ENCODE assay signal across 13 cellular contexts in genomic region chr5:93791520-93791972, GRCh38. TPM values are rescaled to one million over a fixed set of nuclear protein-coding genes. Genes with fewer than 3 reads are reported as not detected.
A peak's percentile ranks its signal among the peaks of the same experiment; 100 is the strongest.
DNase-seq lines count a peak whose midpoint lies in the region; ATAC-seq and TF ChIP-seq lines count a peak whose summit lies in the region.
"Had no signal": no experiment of that assay in that cellular context is flagged by ENCODE, and none has a peak within 500 bp of the region (broad histone marks: within the 10 kb centered on the region; RNA-seq: fewer than 3 reads in every experiment).

No MANE protein-coding gene starts in this region.

- H3K9me2 ChIP-seq in GM23338 (ENCODE audit: insufficient read depth): no peaks in the 10 kb centered on the region

- H3F3A ChIP-seq in GM23338 (replicated peaks; ENCODE audit: low read depth): no peaks in the 10 kb centered on the region

- no peak overlapping the region for H3K27ac ChIP-seq in GM23338 (ENCODE audit: low read depth)

- H3K79me2 ChIP-seq in GM23338 (replicated peaks; ENCODE audit: insufficient read depth): no peaks in the 10 kb centered on the region

- no peaks in the 10 kb centered on the region for H3K27me3 Mint-ChIP-seq in osteocyte (ENCODE audit: unreplicated experiment)
- peaks cover 4% of the 10 kb centered on the region for H3K27me3 Mint-ChIP-seq in GM23338 (ENCODE audit: insufficient read depth, low read depth, poor library complexity)
- H3K27me3 Mint-ChIP-seq: memory B cell had no signal

- H3K27ac Mint-ChIP-seq in osteocyte (ENCODE audit: unreplicated experiment) (no peak overlapping the region), GM23338 (no peak overlapping the region)
- H3K27ac Mint-ChIP-seq: memory B cell had no signal

- no peaks in the 10 kb centered on the region for H3K36me3 ChIP-seq in GM23338 (ENCODE audit: insufficient read depth)

- H3K36me3 Mint-ChIP-seq in osteocyte (ENCODE audit: unreplicated experiment): peaks cover 8% of the 10 kb centered on the region
- no peaks in the 10 kb centered on the region for H3K36me3 Mint-ChIP-seq in GM23338 (ENCODE audit: low read depth)

- H3K4me3 Mint-ChIP-seq in osteocyte (ENCODE audit: unreplicated experiment): no peak overlapping the region
- H3K4me3 Mint-ChIP-seq in GM23338: no peak overlapping the region
- H3K4me3 Mint-ChIP-seq: memory B cell had no signal

- DNase-seq in NCI-H1092 treated with DMSO at 0.1 percent for 48 hours (lab: John Stamatoyannopoulos, UW) (peak; percentile 45), NCI-H1092 (lab: John Stamatoyannopoulos, UW) (no peak), NCI-H748 (lab: John Stamatoyannopoulos, UW; ENCODE audit: unreplicated experiment) (peak; percentile 88), cardiac fibroblast (ENCODE audit: low read depth in 2 of 2) (peak; percentile 5 to 8), osteocyte (ENCODE audit: extremely low spot score, unreplicated experiment) (no peak), GM23338 (ENCODE audit: low spot score) (no peak)
- DNase-seq: aorta, DMS79, hippocampal formation, posterior cingulate gyrus had no signal

- H3K4me3 ChIP-seq in cardiac fibroblast (replicated peaks in 1 of 2; ENCODE audit: low read depth in 2 of 2, low read length in 2 of 2): no peak overlapping the region
- no peak overlapping the region for H3K4me3 ChIP-seq in GM23338

- H3K4me1 Mint-ChIP-seq in osteocyte (ENCODE audit: unreplicated experiment) (peaks cover 19% of the 10 kb centered on the region), GM23338 (peaks cover 9% of the 10 kb centered on the region)

- H3K27me3 ChIP-seq in GM23338 (ENCODE audit: insufficient read depth): no peaks in the 10 kb centered on the region

- H3K9me3 Mint-ChIP-seq in osteocyte (ENCODE audit: unreplicated experiment): no peaks in the 10 kb centered on the region
- H3K9me3 Mint-ChIP-seq in GM23338: no peaks in the 10 kb centered on the region

- H4K20me1 ChIP-seq in GM23338 (replicated peaks; ENCODE audit: insufficient read depth): no peaks in the 10 kb centered on the region

- no peak overlapping the region for H2AFZ ChIP-seq in GM23338

- H3K4me1 ChIP-seq in GM23338 (ENCODE audit: insufficient read depth): 0 out of 2 replicates have a peak, but pooled peaks cover 4% of the 10 kb centered on the region

- no peak overlapping the region for H3K4me2 ChIP-seq in GM23338

- TF ChIP-seq CTCF in cardiac fibroblast (IDR thresholded peaks at IDR 0.05; ENCODE audit: low read depth, low read length) (no peak), osteocyte (IDR thresholded peaks at IDR 0.05) (peak; percentile 44), GM23338 (conservative IDR thresholded peaks at IDR 0.05; ENCODE audit: low read depth in 2 of 2) (0 out of 4 replicates have a peak, but pooled peaks of 1 of the 2 experiments have one; percentile 10)

- no peak for ATAC-seq in HG03045 (IDR thresholded peaks at IDR 0.05; ENCODE audit: unreplicated experiment)
- ATAC-seq in HG03097 (IDR thresholded peaks at IDR 0.05; ENCODE audit: low FRiP score, unreplicated experiment): no peak
- ATAC-seq in GM23338: no peak

TF ChIP-seq in GM23338, 12 proteins besides CTCF, POLR2A, EP300 and RAD21 (continues in another document):
- no peak for TF ChIP-seq ZNF462 (CRISPR knock-in tag; IDR thresholded peaks at IDR 0.05)
- TF ChIP-seq STAT1 (IDR thresholded peaks at IDR 0.05; ENCODE audit: unreplicated experiment): no peak
- no peak for TF ChIP-seq REST (IDR thresholded peaks at IDR 0.05; ENCODE audit: unreplicated experiment)
- TF ChIP-seq JUNB (IDR thresholded peaks at IDR 0.05; ENCODE audit: unreplicated experiment): no peak
- no peak for TF ChIP-seq ETS1 (IDR thresholded peaks at IDR 0.05)

RNA-seq across cellular contexts. Expression of gene POU5F2, which starts 50.1 kb away (rescaled TPM):
- total RNA-seq in osteocyte: 1.0 and 1.2 TPM in 2 replicates
- total RNA-seq in GM23338 (2014; rRNA removed; shearing (Covaris generic)): 0.76 and 1.2 TPM in 2 replicates
- 0.11 and 0.14 TPM in 2 replicates for polyA plus RNA-seq in GM23338 (2016; fragmentation: Nextera tagmentation; extraction: Ambion mirVana)

Comparison
In these comparisons a context has a peak if more than half of its experiments do, and no peak if none do; other contexts are left out.
1. DNase-seq: peak in NCI-H1092 treated with DMSO at 0.1 percent for 48 hours (single experiment), NCI-H748 (single experiment) and cardiac fibroblast (2 of 2); none in NCI-H1092 (single experiment), osteocyte (single experiment) and GM23338 (single experiment).